ENCODE assay signal across 24 cellular contexts in the genomic region with DNA sequence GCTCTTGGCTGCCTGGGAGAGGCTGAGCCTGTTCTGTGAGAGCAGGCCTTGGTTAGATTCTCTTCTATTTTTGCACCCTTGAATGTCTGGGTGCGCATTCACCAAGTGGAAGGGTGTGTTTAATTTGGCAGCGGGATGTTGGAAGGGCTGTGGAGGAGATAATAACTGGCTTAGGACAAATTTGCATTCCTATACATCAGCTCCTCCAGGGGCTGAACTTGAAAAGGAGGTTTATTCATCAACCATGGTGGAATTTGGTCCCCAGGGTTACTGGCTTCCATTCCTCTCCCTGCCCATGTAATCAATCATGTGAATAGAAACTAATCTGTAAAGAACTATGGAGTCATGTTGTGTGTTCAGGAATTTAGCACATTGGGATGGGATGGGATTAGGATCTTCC.
"Had no signal": no experiment of that assay in that cellular context is flagged by ENCODE, and none has a peak within 500 bp of the region (broad histone marks: within the 10 kb centered on the region; RNA-seq: fewer than 3 reads in every experiment).

No MANE protein-coding gene starts in this region.

- H3K4me3 Mint-ChIP-seq: naive B cell; natural killer cell; nephron progenitor cell; stimulated activated effector memory CD8-positive, alpha-beta T cell treated with anti-CD3 and anti-CD28 coated beads, Interleukin-12 subunit alpha, Interleukin-12 subunit beta, amount 100 ng/mL, for 72 hours; stimulated activated naive CD8-positive, alpha-beta T cell treated with anti-CD3 and anti-CD28 coated beads, Interleukin-15, Interleukin-2, amounts not matched to agents 100 ng/mL and 50 ng/mL, for 24 hours had no signal

- H3K4me3 ChIP-seq: heart right ventricle, hepatocyte, left ventricle myocardium inferior, lung, pancreas, prostate gland, spleen, tibial nerve, upper lobe of left lung, vagina had no signal

- H3K9me3 Mint-ChIP-seq: natural killer cell; stimulated activated effector memory CD8-positive, alpha-beta T cell treated with anti-CD3 and anti-CD28 coated beads, Interleukin-12 subunit alpha, Interleukin-12 subunit beta, amount 100 ng/mL, for 72 hours had no signal

- H3K4me1 Mint-ChIP-seq: naive B cell; natural killer cell; stimulated activated effector memory CD8-positive, alpha-beta T cell treated with anti-CD3 and anti-CD28 coated beads, Interleukin-12 subunit alpha, Interleukin-12 subunit beta, amount 100 ng/mL, for 72 hours had no signal

- H3K27ac Mint-ChIP-seq: naive B cell; natural killer cell; nephron progenitor cell; stimulated activated effector memory CD8-positive, alpha-beta T cell treated with anti-CD3 and anti-CD28 coated beads, Interleukin-12 subunit alpha, Interleukin-12 subunit beta, amount 100 ng/mL, for 72 hours; stimulated activated naive CD8-positive, alpha-beta T cell treated with anti-CD3 and anti-CD28 coated beads, Interleukin-15, Interleukin-2, amounts not matched to agents 100 ng/mL and 50 ng/mL, for 24 hours had no signal

- DNase-seq: heart right ventricle; islet precursor cell; left ventricle myocardium inferior; naive B cell; natural killer cell; nephron progenitor cell; pancreas; posterior cingulate gyrus; retina; right cardiac atrium; small intestine; spleen; stimulated activated CD4-positive, alpha-beta T cell treated with anti-CD3 and anti-CD28 coated beads, Interleukin-4, amount 100 ng/mL, for 24 hours; stimulated activated naive CD4-positive, alpha-beta T cell; substantia nigra; upper lobe of left lung had no signal

- H3K36me3 ChIP-seq: heart right ventricle, left ventricle myocardium inferior, pancreas, prostate gland, spleen, tibial nerve, upper lobe of left lung, vagina had no signal

- H3K27me3 ChIP-seq: hepatocyte, pancreas, upper lobe of left lung, vagina had no signal

- H3K36me3 Mint-ChIP-seq: natural killer cell; stimulated activated effector memory CD8-positive, alpha-beta T cell treated with anti-CD3 and anti-CD28 coated beads, Interleukin-12 subunit alpha, Interleukin-12 subunit beta, amount 100 ng/mL, for 72 hours had no signal

- H3K9me3 ChIP-seq: pancreas, prostate gland, vagina had no signal

- H3K4me1 ChIP-seq: pancreas, prostate gland, spleen, tibial nerve, vagina had no signal

- H3K27ac ChIP-seq: heart right ventricle, hepatocyte, left ventricle myocardium inferior, pancreas, prostate gland, spleen, tibial nerve, upper lobe of left lung, vagina had no signal

- ATAC-seq: heart right ventricle; natural killer cell; pancreas; right cardiac atrium; sciatic nerve; stimulated activated effector memory CD8-positive, alpha-beta T cell treated with anti-CD3 and anti-CD28 coated beads, Interleukin-12 subunit alpha, Interleukin-12 subunit beta, amount 100 ng/mL, for 72 hours had no signal
